1 cellular context compared by ENCODE assay signal in genomic region chr11:78595431-78596130, GRCh38.
TF ChIP-seq lines count a peak whose summit lies in the region.

No MANE protein-coding gene starts in this region.

TF ChIP-seq in IMR-90, 13 proteins besides CTCF, POLR2A, EP300 and RAD21 (continued from another document):
- TF ChIP-seq BHLHE40 (IDR thresholded peaks at IDR 0.05; ENCODE audit: low read depth, low read length) (peak; percentile 9; the same call in 1 of the 2 replicates), USF2 (IDR thresholded peaks at IDR 0.05; ENCODE audit: low read depth, low read length) (peak; percentile 53; the same call in 1 of the 2 replicates), SMC3 (IDR thresholded peaks at IDR 0.05; ENCODE audit: low read depth, low read length) (no peak), MAZ (IDR thresholded peaks at IDR 0.05; ENCODE audit: borderline replicate concordance, low read depth, low read length) (no peak)
